ENCODE assay signal across 19 cellular contexts in genomic region chr20:2656471-2657117, GRCh38. TPM values are rescaled to one million over a fixed set of nuclear protein-coding genes. Genes with fewer than 3 reads are reported as not detected.
A peak's percentile ranks its signal among the peaks of the same experiment; 100 is the strongest.
DNase-seq lines count a peak whose midpoint lies in the region; ATAC-seq and TF ChIP-seq lines count a peak whose summit lies in the region.
"Had no signal": no experiment of that assay in that cellular context is flagged by ENCODE, and none has a peak within 500 bp of the region (broad histone marks: within the 10 kb centered on the region; RNA-seq: fewer than 3 reads in every experiment).

No MANE protein-coding gene starts in this region.

- TF ChIP-seq CTCF in HFFc6 (IDR thresholded peaks at IDR 0.05), result no peak
- no peak for TF ChIP-seq CTCF in neural crest cell (conservative IDR thresholded peaks at IDR 0.05)
- TF ChIP-seq CTCF in mammary epithelial cell (conservative IDR thresholded peaks at IDR 0.05 in 1 of 2, IDR thresholded peaks at IDR 0.05 in 1 of 2; ENCODE audit: extremely low read depth in 1 of 2, insufficient read depth in 1 of 2, low read depth in 1 of 2, low read length in 2 of 2), result no peak
- TF ChIP-seq CTCF in stomach (IDR thresholded peaks at IDR 0.05), result no peak

- peak overlapping the region; percentile 91 for H3K4me3 Mint-ChIP-seq in activated T-cell treated with anti-CD3 and anti-CD28 coated beads, Interleukin-2, amount 50 U/mL, for 24 hours
- no peak overlapping the region for H3K4me3 Mint-ChIP-seq in HFFc6
- peak overlapping the region; percentile 81 for H3K4me3 Mint-ChIP-seq in activated T-helper 17 cell treated with anti-CD3 and anti-CD28 coated beads, Interleukin-2, amount 50 U/mL, for 72 hours
- H3K4me3 Mint-ChIP-seq in neural crest cell, result peak overlapping the region; percentile 77
- H3K4me3 Mint-ChIP-seq: activated B cell treated with CpG ODN at 0.5 μM for 24 hours had no signal

- H2AFZ ChIP-seq in mammary epithelial cell (ENCODE audit: low read depth, low read length), result no peak overlapping the region

- H3K9me3 ChIP-seq in mammary epithelial cell (replicated peaks; ENCODE audit: insufficient read depth, low read length), result no peaks in the 10 kb centered on the region
- no peaks in the 10 kb centered on the region for H3K9me3 ChIP-seq in stomach
- H3K9me3 ChIP-seq: gastroesophageal sphincter, psoas muscle had no signal

- BruUV-seq in mammary epithelial cell (replicated peaks; lab: Mats Ljungman, UMichigan), result no TSS peak

- in situ Hi-C loops in mammary epithelial cell (cut with MboI; ENCODE audit: low sequenced_read_pairs in 2 of 2), result no loop called here

- H3K79me2 ChIP-seq in mammary epithelial cell (ENCODE audit: insufficient read depth, low read length), result peaks cover 60% of the 10 kb centered on the region

- intact Hi-C loops in mammary epithelial cell (cut with micrococcal nuclease) (no loop called here), stomach (cut with DNase I; ENCODE audit: low total_unique reads) (no loop called here)

- no peak for DNase-seq in activated T-cell treated with anti-CD3 and anti-CD28 coated beads, Interleukin-2, amount 50 U/mL, for 24 hours
- DNase-seq in activated T-cell treated with anti-CD3 and anti-CD28 coated beads for 4 hours (no peak), HFFc6 (no peak), neural crest cell (ENCODE audit: low read depth, low spot score) (no peak), mammary epithelial cell (no peak), stomach (no peak), occipital lobe (lab: John Stamatoyannopoulos, UW) (no peak)
- DNase-seq: activated B cell treated with CpG ODN at 0.5 μM for 24 hours; cortex of kidney; left ventricle myocardium superior; NCI-H1694; NCI-H446; psoas muscle; Right ventricle myocardium superior; stimulated activated naive CD4-positive, alpha-beta T cell treated with Interleukin-2 at 50 U/mL for 16 hours; T-helper 2 cell had no signal

- TF ChIP-seq EP300 in stomach (IDR thresholded peaks at IDR 0.05), result no peak

- H4K20me1 ChIP-seq in mammary epithelial cell (ENCODE audit: insufficient read depth, low read length), result peaks cover 16% of the 10 kb centered on the region

- dilution Hi-C loops in mammary epithelial cell (cut with HindIII; ENCODE audit: low sequenced_read_pairs), result no loop called here

- H3K36me3 ChIP-seq in mammary epithelial cell (ENCODE audit: insufficient read depth, low read length) (peaks cover 50% of the 10 kb centered on the region), stomach (peaks cover 61 to 78% (median 77%) of the 10 kb centered on the region in 4 donors)

- peaks cover 41% of the 10 kb centered on the region for H3K4me1 Mint-ChIP-seq in activated T-cell treated with anti-CD3 and anti-CD28 coated beads, Interleukin-2, amount 50 U/mL, for 24 hours (ENCODE audit: low read depth)
- H3K4me1 Mint-ChIP-seq in HFFc6 (ENCODE audit: low read depth) (peaks cover 27% of the 10 kb centered on the region), neural crest cell (peaks cover 27% of the 10 kb centered on the region)
- H3K4me1 Mint-ChIP-seq in activated T-helper 17 cell treated with anti-CD3 and anti-CD28 coated beads, Interleukin-2, amount 50 U/mL, for 72 hours, result peaks cover 30% of the 10 kb centered on the region

- H3K4me3 ChIP-seq in mammary epithelial cell (replicated peaks in 1 of 3; ENCODE audit: insufficient read depth in 1 of 3, low read depth in 2 of 3, low read length in 3 of 3) (no peak overlapping the region), stomach (no peak overlapping the region)
- H3K4me3 ChIP-seq: gastroesophageal sphincter, psoas muscle had no signal

- H3K9ac ChIP-seq in mammary epithelial cell (ENCODE audit: insufficient read depth, low read length), result no peak overlapping the region

- no peak overlapping the region for H3K4me2 ChIP-seq in mammary epithelial cell (ENCODE audit: insufficient read depth, low read depth, low read length)

- 84% methylated on average over 11 of the region's 12 CpGs for WGBS in mammary epithelial cell (ENCODE audit: low coverage, missing lambda C conversion rate)
- 87 to 95% (median 89%) methylated on average over 9 to 12 of the region's 12 CpGs for WGBS in stomach, 5 donors

- H3K27me3 Mint-ChIP-seq in activated T-cell treated with anti-CD3 and anti-CD28 coated beads, Interleukin-2, amount 50 U/mL, for 24 hours, result no peaks in the 10 kb centered on the region
- H3K27me3 Mint-ChIP-seq in HFFc6 (ENCODE audit: insufficient read depth) (peaks cover 4% of the 10 kb centered on the region; the same call in 1 of the 2 replicates), neural crest cell (ENCODE audit: low read depth) (peaks cover 5% of the 10 kb centered on the region)
- no peaks in the 10 kb centered on the region for H3K27me3 Mint-ChIP-seq in activated T-helper 17 cell treated with anti-CD3 and anti-CD28 coated beads, Interleukin-2, amount 50 U/mL, for 72 hours
- H3K27me3 Mint-ChIP-seq: activated B cell treated with CpG ODN at 0.5 μM for 24 hours had no signal

- H3K4me1 ChIP-seq in mammary epithelial cell (ENCODE audit: insufficient read depth, low read length) (peaks cover 21% of the 10 kb centered on the region), stomach (peaks cover 15 to 34% (median 25%) of the 10 kb centered on the region in 4 donors)

- H3K27me3 ChIP-seq in mammary epithelial cell (ENCODE audit: insufficient read depth, low read length) (no peaks in the 10 kb centered on the region), stomach (no peaks in the 10 kb centered on the region)
- H3K27me3 ChIP-seq: gastroesophageal sphincter had no signal

- H3K27ac Mint-ChIP-seq in activated T-cell treated with anti-CD3 and anti-CD28 coated beads, Interleukin-2, amount 50 U/mL, for 24 hours, result peak overlapping the region; percentile 96
- H3K27ac Mint-ChIP-seq in HFFc6, result peak overlapping the region; percentile 57
- peak overlapping the region; percentile 75 for H3K27ac Mint-ChIP-seq in activated T-helper 17 cell treated with anti-CD3 and anti-CD28 coated beads, Interleukin-2, amount 50 U/mL, for 72 hours
- no peak overlapping the region for H3K27ac Mint-ChIP-seq in neural crest cell (ENCODE audit: unreplicated experiment)
- H3K27ac Mint-ChIP-seq: activated B cell treated with CpG ODN at 0.5 μM for 24 hours had no signal

- H3K36me3 Mint-ChIP-seq in activated T-cell treated with anti-CD3 and anti-CD28 coated beads, Interleukin-2, amount 50 U/mL, for 24 hours (ENCODE audit: low read depth), result peaks cover 92% of the 10 kb centered on the region
- peaks cover 49% of the 10 kb centered on the region for H3K36me3 Mint-ChIP-seq in HFFc6 (ENCODE audit: low read depth)
- H3K36me3 Mint-ChIP-seq in activated T-helper 17 cell treated with anti-CD3 and anti-CD28 coated beads, Interleukin-2, amount 50 U/mL, for 72 hours (ENCODE audit: low read depth), result peaks cover 96% of the 10 kb centered on the region
- peaks cover 59% of the 10 kb centered on the region for H3K36me3 Mint-ChIP-seq in neural crest cell (ENCODE audit: low read depth)

- CTCF ChIA-PET in mammary epithelial cell (lab: Charles Lee; ENCODE audit: low non-redundant PET), result no interaction called here

- H3K27ac ChIP-seq in mammary epithelial cell (ENCODE audit: insufficient read depth, low read depth, low read length), result no peak overlapping the region
- no peak overlapping the region for H3K27ac ChIP-seq in stomach
- H3K27ac ChIP-seq: epithelial cell of prostate, gastroesophageal sphincter, psoas muscle had no signal

- TF ChIP-seq POLR2A in stomach (IDR thresholded peaks at IDR 0.05), result no peak

- ATAC-seq in activated T-helper 17 cell treated with anti-CD3 and anti-CD28 coated beads, Interleukin-2, amount 50 U/mL, for 72 hours (replicated peaks), result no peak
- ATAC-seq: gastroesophageal sphincter, left ventricle myocardium superior, psoas muscle had no signal

- H3K9me3 Mint-ChIP-seq in activated T-cell treated with anti-CD3 and anti-CD28 coated beads, Interleukin-2, amount 50 U/mL, for 24 hours, result no peaks in the 10 kb centered on the region
- no peaks in the 10 kb centered on the region for H3K9me3 Mint-ChIP-seq in HFFc6
- no peaks in the 10 kb centered on the region for H3K9me3 Mint-ChIP-seq in activated T-helper 17 cell treated with anti-CD3 and anti-CD28 coated beads, Interleukin-2, amount 50 U/mL, for 72 hours
- no peaks in the 10 kb centered on the region for H3K9me3 Mint-ChIP-seq in neural crest cell
- H3K9me3 Mint-ChIP-seq: activated B cell treated with CpG ODN at 0.5 μM for 24 hours had no signal

RNA-seq across cellular contexts. Expression of gene NOP56, which starts 4.2 kb away (rescaled TPM):
- total RNA-seq in HFFc6 (2021; fragmentation: NEBNext Ultra II Directional; extraction: Animal tissue kit (Norgen Biotek cat#: 25700)), result 100 to 1,000 TPM; 151 to 222 (median 165) TPM
- 100 to 1,000 TPM; 261 to 583 TPM for total RNA-seq in activated T-helper 17 cell treated with anti-CD3 and anti-CD28 coated beads, Interleukin-2, amount 50 U/mL, for 72 hours
- total RNA-seq in neural crest cell (517 and 547 TPM in 2 replicates), mammary epithelial cell (100 to 1,000 TPM; 101 to 297 TPM), stomach (100 to 1,000 TPM in 3 of 5 donors, 10 to 100 TPM in 2; 42.4 to 153 (median 103) TPM), occipital lobe (114 TPM)
- polyA plus RNA-seq in mammary epithelial cell (258 TPM), stomach (100 to 1,000 TPM in 1 of 3 donors, 10 to 100 TPM in 2; 84.1 to 157 (median 87.8) TPM)
- polyA minus RNA-seq in mammary epithelial cell, result 285 TPM

RNA-seq across cellular contexts. Expression of gene IDH3B, which starts 7.4 kb away (rescaled TPM):
- 10 to 100 TPM; 63.1 to 87.8 (median 79.8) TPM for total RNA-seq in HFFc6 (2021; fragmentation: NEBNext Ultra II Directional; extraction: Animal tissue kit (Norgen Biotek cat#: 25700))
- total RNA-seq in activated T-helper 17 cell treated with anti-CD3 and anti-CD28 coated beads, Interleukin-2, amount 50 U/mL, for 72 hours, result 100 to 1,000 TPM in 1 of 2 donors, 10 to 100 TPM in 1; 85.7 to 123 TPM
- total RNA-seq in neural crest cell, result 100 and 102 TPM in 2 replicates
- total RNA-seq in mammary epithelial cell, result 10 to 100 TPM; 50.0 to 78.5 TPM
- polyA plus RNA-seq in mammary epithelial cell, result 131 TPM
- polyA minus RNA-seq in mammary epithelial cell, result 153 TPM
- total RNA-seq in stomach, result 100 to 1,000 TPM in 2 of 5 donors, 10 to 100 TPM in 2, 1 to 10 TPM in 1; 1.8 to 134 (median 79.9) TPM
- polyA plus RNA-seq in stomach, result 10 to 100 TPM; 65.2 to 84.6 (median 82.2) TPM
- total RNA-seq in occipital lobe, result 51.6 TPM

RNA-seq across cellular contexts. Expression of gene EBF4, which starts 36.0 kb away (rescaled TPM):
- total RNA-seq in HFFc6 (2021; fragmentation: NEBNext Ultra II Directional; extraction: Animal tissue kit (Norgen Biotek cat#: 25700)), result under 1 TPM in 3 of 6 experiments, not detected in 3; 0.14 to 0.48 (median 0.46) TPM
- total RNA-seq in activated T-helper 17 cell treated with anti-CD3 and anti-CD28 coated beads, Interleukin-2, amount 50 U/mL, for 72 hours, result 1 to 10 TPM; 3.6 to 4.9 TPM
- total RNA-seq in neural crest cell, result 23.2 and 24.6 TPM in 2 replicates
- under 1 TPM in 1 of 2 donors, not detected in 1; 0.17 TPM for total RNA-seq in mammary epithelial cell
- not detected for polyA plus RNA-seq in mammary epithelial cell
- not detected for polyA minus RNA-seq in mammary epithelial cell
- 10 to 100 TPM in 2 of 5 donors, 1 to 10 TPM in 3; 7.0 to 69.2 (median 8.5) TPM for total RNA-seq in stomach
- polyA plus RNA-seq in stomach, result 10 to 100 TPM; 10.2 to 16.8 (median 15.0) TPM
- 10.5 TPM for total RNA-seq in occipital lobe
